Comparison of ENCODE assay signal across 1 cellular context in genomic region chr14:31962920-31963319, GRCh38.
TF ChIP-seq lines count a peak whose summit lies in the region.

No MANE protein-coding gene starts in this region.

TF ChIP-seq in GM23338, 12 proteins besides CTCF, POLR2A, EP300 and RAD21 (continued from another document):
- TF ChIP-seq REST (IDR thresholded peaks at IDR 0.05; ENCODE audit: unreplicated experiment): no peak
- TF ChIP-seq STAT1 (IDR thresholded peaks at IDR 0.05; ENCODE audit: unreplicated experiment): no peak
- no peak for TF ChIP-seq POLR2AphosphoS5 (IDR thresholded peaks at IDR 0.05; ENCODE audit: low read depth)
- no peak for TF ChIP-seq CREB1 (CRISPR knock-in tag; IDR thresholded peaks at IDR 0.05; ENCODE audit: low read depth)
- TF ChIP-seq ETS1 (IDR thresholded peaks at IDR 0.05): no peak
- TF ChIP-seq EZH2 (IDR thresholded peaks at IDR 0.05; ENCODE audit: low read depth, unreplicated experiment): no peak
- no peak for TF ChIP-seq EZH2phosphoT487 (IDR thresholded peaks at IDR 0.05; ENCODE audit: unreplicated experiment)
- TF ChIP-seq JUNB (IDR thresholded peaks at IDR 0.05; ENCODE audit: unreplicated experiment): no peak
- TF ChIP-seq NANOG (IDR thresholded peaks at IDR 0.05; ENCODE audit: borderline replicate concordance): no peak
- TF ChIP-seq ZNF331 (CRISPR knock-in tag; IDR thresholded peaks at IDR 0.05; ENCODE audit: low read depth): no peak
